ENCODE assay signal across 15 cellular contexts in the genomic region with DNA sequence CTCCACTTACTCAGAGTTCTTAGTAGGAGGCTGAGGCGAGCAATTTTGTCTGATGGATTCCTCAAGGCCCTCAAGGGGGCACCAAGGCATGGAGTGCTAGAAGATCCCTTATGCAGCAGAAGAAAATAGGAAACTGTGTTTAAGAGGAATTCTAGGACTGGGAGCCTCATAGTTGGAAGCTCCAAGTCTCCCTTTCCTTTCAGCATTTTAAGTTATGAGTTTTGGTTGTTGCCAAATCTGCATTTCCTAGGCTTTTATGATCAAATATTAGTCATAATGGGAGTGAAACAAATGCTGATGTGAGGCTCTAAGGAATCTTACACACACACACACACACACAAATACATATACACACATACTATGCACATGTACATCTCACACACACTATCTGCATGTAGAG.
"Had no signal": no experiment of that assay in that cellular context is flagged by ENCODE, and none has a peak within 500 bp of the region (broad histone marks: within the 10 kb centered on the region; RNA-seq: fewer than 3 reads in every experiment).

No MANE protein-coding gene starts in this region.

- H2AFZ ChIP-seq: parathyroid adenoma had no signal

- H3K4me3 Mint-ChIP-seq: activated CD8-positive, alpha-beta T cell treated with anti-CD3 and anti-CD28 coated beads, Interleukin-2, amount 10 ng/mL, durations not matched to agents 7 days and 5 days; activated naive CD4-positive, alpha-beta T cell treated with anti-CD3 and anti-CD28 coated beads for 36 hours; activated T-helper 1 cell treated with anti-CD3 and anti-CD28 coated beads, Interleukin-12 subunit alpha, Interleukin-12 subunit beta, Interleukin-2, Interleukin-4 antibody, amounts not matched to agents 30 ng/mL and 10 ng/mL and 1 ng/mL, durations not matched to agents 14 hours and 24 hours and 36 hours; central memory CD8-positive, alpha-beta T cell; T-cell had no signal

- ATAC-seq: activated CD8-positive, alpha-beta T cell treated with anti-CD3 and anti-CD28 coated beads, Interleukin-2, amount 10 ng/mL, durations not matched to agents 7 days and 5 days; T-cell had no signal

- H3K9ac ChIP-seq: parathyroid adenoma had no signal

- H3K9me3 ChIP-seq: esophagus muscularis mucosa, transverse colon had no signal

- H3K27me3 ChIP-seq: esophagus muscularis mucosa, transverse colon had no signal

- H3K4me1 Mint-ChIP-seq: central memory CD8-positive, alpha-beta T cell; T-cell had no signal

- H3K4me3 ChIP-seq: esophagus muscularis mucosa, transverse colon had no signal

- H3K27ac Mint-ChIP-seq: activated CD8-positive, alpha-beta T cell treated with anti-CD3 and anti-CD28 coated beads, Interleukin-2, amount 10 ng/mL, durations not matched to agents 7 days and 5 days; activated naive CD4-positive, alpha-beta T cell treated with anti-CD3 and anti-CD28 coated beads for 36 hours; activated T-helper 1 cell treated with anti-CD3 and anti-CD28 coated beads, Interleukin-12 subunit alpha, Interleukin-12 subunit beta, Interleukin-2, Interleukin-4 antibody, amounts not matched to agents 30 ng/mL and 10 ng/mL and 1 ng/mL, durations not matched to agents 14 hours and 24 hours and 36 hours; T-cell had no signal

- H3K36me3 Mint-ChIP-seq: T-cell had no signal

- H3K9me3 Mint-ChIP-seq: activated naive CD4-positive, alpha-beta T cell treated with anti-CD3 and anti-CD28 coated beads for 36 hours; activated T-helper 1 cell treated with anti-CD3 and anti-CD28 coated beads, Interleukin-12 subunit alpha, Interleukin-12 subunit beta, Interleukin-2, Interleukin-4 antibody, amounts not matched to agents 30 ng/mL and 10 ng/mL and 1 ng/mL, durations not matched to agents 14 hours and 24 hours and 36 hours; central memory CD8-positive, alpha-beta T cell had no signal

- H3K4me1 ChIP-seq: esophagus muscularis mucosa, parathyroid adenoma, transverse colon had no signal

- H3K36me3 ChIP-seq: esophagus muscularis mucosa, transverse colon had no signal

- H3K27ac ChIP-seq: esophagus muscularis mucosa, parathyroid adenoma, transverse colon had no signal

- DNase-seq: activated CD4-positive, alpha-beta T cell treated with anti-CD3 and anti-CD28 coated beads for 48 hours; activated CD8-positive, alpha-beta memory T cell treated with anti-CD3 and anti-CD28 coated beads, Interleukin-2, amount 50 U/mL, for 48 hours; activated CD8-positive, alpha-beta T cell treated with anti-CD3 and anti-CD28 coated beads, Interleukin-2, amount 10 ng/mL, durations not matched to agents 7 days and 5 days; activated naive CD4-positive, alpha-beta T cell treated with anti-CD3 and anti-CD28 coated beads for 36 hours; dermis blood vessel endothelial cell; hypothalamus; midbrain; stimulated activated CD4-positive, alpha-beta T cell treated with anti-CD3 and anti-CD28 coated beads, Interleukin-4, amount 100 ng/mL, for 4 hours; T-cell; T1000; transverse colon had no signal

- H3K79me2 ChIP-seq: parathyroid adenoma had no signal
